Comparison of ENCODE assay signal across 25 cellular contexts in genomic region chr1:5756434-5757176, GRCh38.
"Had no signal": no experiment of that assay in that cellular context is flagged by ENCODE, and none has a peak within 500 bp of the region (broad histone marks: within the 10 kb centered on the region; RNA-seq: fewer than 3 reads in every experiment).

No MANE protein-coding gene starts in this region.

- H3K27me3 ChIP-seq: pancreas, uterus had no signal

- H3K9me3 ChIP-seq: pancreas, prostate gland, thoracic aorta, uterus had no signal

- H3K4me1 Mint-ChIP-seq: activated CD4-positive, alpha-beta T cell treated with anti-CD3 and anti-CD28 coated beads, Interleukin-2, amount 10 ng/mL, durations not matched to agents 24 days and 14 days; activated naive CD4-positive, alpha-beta T cell treated with anti-CD3 and anti-CD28 coated beads, Interleukin-2, amount 50 U/mL, for 24 hours; activated naive CD8-positive, alpha-beta T cell treated with anti-CD3 and anti-CD28 coated beads, Interleukin-2, amount 50 U/mL, for 24 hours; stimulated activated effector memory CD8-positive, alpha-beta T cell treated with anti-CD3 and anti-CD28 coated beads, Interleukin-12 subunit alpha, Interleukin-12 subunit beta, amount 100 ng/mL, for 72 hours had no signal

- DNase-seq: activated CD4-positive, alpha-beta memory T cell treated with anti-CD3 and anti-CD28 coated beads for 36 hours; activated CD4-positive, alpha-beta T cell treated with anti-CD3 and anti-CD28 coated beads, Interleukin-2, amount 10 ng/mL, durations not matched to agents 24 days and 14 days; activated CD4-positive, CD25-positive, alpha-beta regulatory T cell treated with anti-CD3 and anti-CD28 coated beads, Interleukin-2, amount 50 U/mL, for 72 hours; activated CD8-positive, alpha-beta memory T cell treated with anti-CD3 and anti-CD28 coated beads, Interleukin-2, amount 50 U/mL, for 4 hours; activated gamma-delta T cell; activated naive CD8-positive, alpha-beta T cell treated with anti-CD3 and anti-CD28 coated beads, Interleukin-2, amount 50 U/mL, for 24 hours; activated T-cell treated with anti-CD3 and anti-CD28 coated beads, Interleukin-2, amount 50 U/mL, for 1 hour; dermis blood vessel endothelial cell; effector CD8-positive, alpha-beta T cell; glutamatergic neuron; left ventricle myocardium inferior; nephron progenitor cell; nucleus accumbens; retina; stimulated activated CD4-positive, alpha-beta T cell treated with anti-CD3 and anti-CD28 coated beads, Interleukin-12 subunit alpha, Interleukin-12 subunit beta, amount 100 ng/mL, for 4 hours; stimulated activated CD4-positive, alpha-beta T cell treated with anti-CD3 and anti-CD28 coated beads, Interleukin-4, amount 100 ng/mL, for 1 hour; T-helper 2 cell; uterus had no signal

- ATAC-seq: pancreas; stimulated activated effector memory CD8-positive, alpha-beta T cell treated with anti-CD3 and anti-CD28 coated beads, Interleukin-12 subunit alpha, Interleukin-12 subunit beta, amount 100 ng/mL, for 72 hours had no signal

- H3K4me1 ChIP-seq: prostate gland, uterus had no signal

- H3K27ac ChIP-seq: left ventricle myocardium inferior, pancreas, prostate gland, thoracic aorta, uterus had no signal

- H3K36me3 ChIP-seq: left ventricle myocardium inferior, pancreas, prostate gland, thoracic aorta, uterus had no signal

- H3K4me3 Mint-ChIP-seq: activated CD4-positive, alpha-beta memory T cell treated with anti-CD3 and anti-CD28 coated beads for 36 hours; activated CD4-positive, alpha-beta T cell treated with anti-CD3 and anti-CD28 coated beads, Interleukin-2, amount 10 ng/mL, durations not matched to agents 24 days and 14 days; activated naive CD4-positive, alpha-beta T cell treated with anti-CD3 and anti-CD28 coated beads, Interleukin-2, amount 50 U/mL, for 24 hours; activated naive CD8-positive, alpha-beta T cell treated with anti-CD3 and anti-CD28 coated beads, Interleukin-2, amount 50 U/mL, for 24 hours; nephron progenitor cell; stimulated activated effector memory CD8-positive, alpha-beta T cell treated with anti-CD3 and anti-CD28 coated beads, Interleukin-12 subunit alpha, Interleukin-12 subunit beta, amount 100 ng/mL, for 72 hours; stimulated activated naive CD8-positive, alpha-beta T cell treated with anti-CD3 and anti-CD28 coated beads, Interleukin-15, Interleukin-2, amounts not matched to agents 100 ng/mL and 50 ng/mL, for 24 hours; type B pancreatic cell had no signal

- H3K4me3 ChIP-seq: left ventricle myocardium inferior, pancreas, prostate gland, thoracic aorta, uterus had no signal

- H3K9me3 Mint-ChIP-seq: activated naive CD4-positive, alpha-beta T cell treated with anti-CD3 and anti-CD28 coated beads, Interleukin-2, amount 50 U/mL, for 24 hours; type B pancreatic cell had no signal

- H3K27ac Mint-ChIP-seq: activated CD4-positive, alpha-beta memory T cell treated with anti-CD3 and anti-CD28 coated beads for 36 hours; activated CD4-positive, alpha-beta T cell treated with anti-CD3 and anti-CD28 coated beads, Interleukin-2, amount 10 ng/mL, durations not matched to agents 24 days and 14 days; activated naive CD4-positive, alpha-beta T cell treated with anti-CD3 and anti-CD28 coated beads, Interleukin-2, amount 50 U/mL, for 24 hours; activated naive CD8-positive, alpha-beta T cell treated with anti-CD3 and anti-CD28 coated beads, Interleukin-2, amount 50 U/mL, for 24 hours; stimulated activated effector memory CD8-positive, alpha-beta T cell treated with anti-CD3 and anti-CD28 coated beads, Interleukin-12 subunit alpha, Interleukin-12 subunit beta, amount 100 ng/mL, for 72 hours; stimulated activated naive CD8-positive, alpha-beta T cell treated with anti-CD3 and anti-CD28 coated beads, Interleukin-15, Interleukin-2, amounts not matched to agents 100 ng/mL and 50 ng/mL, for 24 hours; type B pancreatic cell had no signal

- H3K36me3 Mint-ChIP-seq: activated CD4-positive, alpha-beta memory T cell treated with anti-CD3 and anti-CD28 coated beads for 36 hours; activated naive CD4-positive, alpha-beta T cell treated with anti-CD3 and anti-CD28 coated beads, Interleukin-2, amount 50 U/mL, for 24 hours; stimulated activated effector memory CD8-positive, alpha-beta T cell treated with anti-CD3 and anti-CD28 coated beads, Interleukin-12 subunit alpha, Interleukin-12 subunit beta, amount 100 ng/mL, for 72 hours; type B pancreatic cell had no signal

- H3K27me3 Mint-ChIP-seq: activated CD4-positive, alpha-beta T cell treated with anti-CD3 and anti-CD28 coated beads, Interleukin-2, amount 10 ng/mL, durations not matched to agents 24 days and 14 days had no signal
